In genomic region chr1:9009438-9010366, GRCh38 we compare ENCODE assay signal across 9 cellular contexts. TPM values are rescaled to one million over a fixed set of nuclear protein-coding genes. Genes with fewer than 3 reads are reported as not detected.
DNase-seq lines count a peak whose midpoint lies in the region; TF ChIP-seq lines count a peak whose summit lies in the region.
"Had no signal": no experiment of that assay in that cellular context is flagged by ENCODE, and none has a peak within 500 bp of the region (broad histone marks: within the 10 kb centered on the region; RNA-seq: fewer than 3 reads in every experiment).

No MANE protein-coding gene starts in this region.

- no peak overlapping the region for H3K27ac Mint-ChIP-seq in Calu3 (ENCODE audit: unreplicated experiment)
- H3K27ac Mint-ChIP-seq in activated CD4-positive, alpha-beta memory T cell treated with anti-CD3 and anti-CD28 coated beads, Interleukin-2, amount 10 ng/mL, durations not matched to agents 7 days and 5 days = no peak overlapping the region

- peaks cover 0 to 18% of the 10 kb centered on the region in 2 donors for H3K4me1 ChIP-seq in right atrium auricular region
- H3K4me1 ChIP-seq in thyroid gland = no peaks in the 10 kb centered on the region

- 54% methylated on average over 20 to 21 of the region's 21 CpGs for WGBS in thyroid gland, 2 donors

- H3K27ac ChIP-seq in right atrium auricular region = no peak overlapping the region
- H3K27ac ChIP-seq in thyroid gland = no peak overlapping the region

- H3K4me3 ChIP-seq in right atrium auricular region (no peak overlapping the region), thyroid gland (replicated peaks in 1 of 3) (no peak overlapping the region)

- DNase-seq in Calu3 (peak; percentile 18), HEK293T (ENCODE audit: extremely low spot score) (peak; percentile 71), right atrium auricular region (ENCODE audit: low spot score) (no peak), thyroid gland (peak; percentile 3 to 12), COR-L47 (lab: John Stamatoyannopoulos, UW) (no peak), NCI-H1105 (lab: John Stamatoyannopoulos, UW) (no peak), NCI-H774 (lab: John Stamatoyannopoulos, UW) (no peak)
- peak; percentile 39 for DNase-seq in activated CD4-positive, alpha-beta memory T cell treated with anti-CD3 and anti-CD28 coated beads, Interleukin-2, amount 10 ng/mL, durations not matched to agents 7 days and 5 days

- H3K4me3 Mint-ChIP-seq in Calu3 (ENCODE audit: low read depth, unreplicated experiment) = no peak overlapping the region
- no peak overlapping the region for H3K4me3 Mint-ChIP-seq in activated CD4-positive, alpha-beta memory T cell treated with anti-CD3 and anti-CD28 coated beads, Interleukin-2, amount 10 ng/mL, durations not matched to agents 7 days and 5 days

- no peaks in the 10 kb centered on the region for H3K9me3 Mint-ChIP-seq in Calu3 (ENCODE audit: low read depth, unreplicated experiment)
- no peaks in the 10 kb centered on the region for H3K9me3 Mint-ChIP-seq in activated CD4-positive, alpha-beta memory T cell treated with anti-CD3 and anti-CD28 coated beads, Interleukin-2, amount 10 ng/mL, durations not matched to agents 7 days and 5 days

- CTCF ChIA-PET in Calu3 (lab: Charles Lee) (interaction anchor here (0.6 kb wide), 1 partner anchor 193 kb away, joined by 5 read pairs; no protein-coding TSS in a partner anchor), HEK293T (lab: Yijun Ruan, JAX) (interaction anchor here (2.3 kb wide), 1 partner anchor 92 kb away, joined by 5 read pairs; no protein-coding TSS in a partner anchor)
- CTCF ChIA-PET in activated CD4-positive, alpha-beta memory T cell treated with anti-CD3 and anti-CD28 coated beads, Interleukin-2, amount 10 ng/mL, durations not matched to agents 7 days and 5 days (lab: Charles Lee) = interaction anchor here (0.7 to 1.0 kb wide), 3 partner anchors 92 to 93 kb away, joined by 4 to 5 read pairs (median 5); no protein-coding TSS in a partner anchor

- no TSS peak for BruUV-seq in Calu3 (replicated peaks; lab: Mats Ljungman, UMichigan)

- H3K4me1 Mint-ChIP-seq in Calu3 (ENCODE audit: low read depth, unreplicated experiment) = no peaks in the 10 kb centered on the region
- H3K4me1 Mint-ChIP-seq in activated CD4-positive, alpha-beta memory T cell treated with anti-CD3 and anti-CD28 coated beads, Interleukin-2, amount 10 ng/mL, durations not matched to agents 7 days and 5 days = peaks cover 11% of the 10 kb centered on the region

- H3K9me3 ChIP-seq in right atrium auricular region = no peaks in the 10 kb centered on the region
- no peaks in the 10 kb centered on the region for H3K9me3 ChIP-seq in thyroid gland

- peaks cover 30% of the 10 kb centered on the region for H3K27me3 Mint-ChIP-seq in Calu3 (ENCODE audit: unreplicated experiment)
- no peaks in the 10 kb centered on the region for H3K27me3 Mint-ChIP-seq in activated CD4-positive, alpha-beta memory T cell treated with anti-CD3 and anti-CD28 coated beads, Interleukin-2, amount 10 ng/mL, durations not matched to agents 7 days and 5 days

- H3K27me3 ChIP-seq in right atrium auricular region = no peaks in the 10 kb centered on the region
- H3K27me3 ChIP-seq in thyroid gland = no peaks in the 10 kb centered on the region

- H3K36me3 ChIP-seq in right atrium auricular region (no peaks in the 10 kb centered on the region), thyroid gland (no peaks in the 10 kb centered on the region)

- POLR2A ChIA-PET in HEK293T (lab: Yijun Ruan, JAX) = no interaction called here
- POLR2A ChIA-PET in activated CD4-positive, alpha-beta memory T cell treated with anti-CD3 and anti-CD28 coated beads, Interleukin-2, amount 10 ng/mL, durations not matched to agents 7 days and 5 days (lab: Charles Lee) = no interaction called here

- intact Hi-C loops in Calu3 (cut with micrococcal nuclease; ENCODE audit: unreplicated experiment) (loop anchor here (5.0 kb wide), 1 partner anchor 93 kb away; no protein-coding TSS in a partner anchor), thyroid gland (cut with DNase I) (no loop called here)

- no peak for TF ChIP-seq POLR2A in thyroid gland (IDR thresholded peaks at IDR 0.05)

- no peak for TF ChIP-seq CTCF in Calu3 (IDR thresholded peaks at IDR 0.05; ENCODE audit: unreplicated experiment)
- TF ChIP-seq CTCF in right atrium auricular region (IDR thresholded peaks at IDR 0.05) = peak; percentile 14 to 60
- peak in 1 of 6 experiments; percentile 38 for TF ChIP-seq CTCF in thyroid gland (IDR thresholded peaks at IDR 0.05)

- no peaks in the 10 kb centered on the region for H3K36me3 Mint-ChIP-seq in Calu3 (ENCODE audit: insufficient read depth, unreplicated experiment)
- no peaks in the 10 kb centered on the region for H3K36me3 Mint-ChIP-seq in activated CD4-positive, alpha-beta memory T cell treated with anti-CD3 and anti-CD28 coated beads, Interleukin-2, amount 10 ng/mL, durations not matched to agents 7 days and 5 days (ENCODE audit: low read depth)

TF ChIP-seq in HEK293T, 16 proteins besides CTCF, POLR2A, EP300 and RAD21:
- no peak for TF ChIP-seq PKNOX1 (IDR thresholded peaks at IDR 0.05)
- no peak for TF ChIP-seq ARNT (IDR thresholded peaks at IDR 0.05)
- TF ChIP-seq BHLHE40 (IDR thresholded peaks at IDR 0.05; ENCODE audit: borderline replicate concordance) = no peak
- no peak for TF ChIP-seq ZNF384 (IDR thresholded peaks at IDR 0.05)
- TF ChIP-seq FOXK2 (IDR thresholded peaks at IDR 0.05) = no peak
- no peak for TF ChIP-seq FOXM1 (IDR thresholded peaks at IDR 0.05; ENCODE audit: borderline replicate concordance)
- TF ChIP-seq SP1 (IDR thresholded peaks at IDR 0.05) = no peak
- no peak for TF ChIP-seq ELF4 (IDR thresholded peaks at IDR 0.05)
- TF ChIP-seq FOXA1 (IDR thresholded peaks at IDR 0.05) = no peak
- TF ChIP-seq CTBP1 (IDR thresholded peaks at IDR 0.05; ENCODE audit: borderline replicate concordance) = no peak
- TF ChIP-seq TARDBP (IDR thresholded peaks at IDR 0.05) = no peak
TF ChIP-seq in HEK293T: peak in this region for 0.

RNA-seq across cellular contexts. Expression of gene SLC2A7, which starts 16.5 kb away (rescaled TPM):
- total RNA-seq in Calu3 (2022) (not detected in 2 replicates), right atrium auricular region (not detected), thyroid gland (under 1 TPM in 2 of 4 donors, not detected in 2; 0.22 to 0.58 TPM)
- not detected for total RNA-seq in activated CD4-positive, alpha-beta memory T cell treated with anti-CD3 and anti-CD28 coated beads, Interleukin-2, amount 10 ng/mL, durations not matched to agents 7 days and 5 days
- total RNA-seq: M059J had no signal

RNA-seq across cellular contexts. Expression of gene SLC2A5, which starts 59.7 kb away (rescaled TPM):
- total RNA-seq in Calu3 (2022) (0.33 TPM in 1 of 2 replicates, not detected in the other), right atrium auricular region (under 1 TPM; 0.26 to 0.94 TPM), thyroid gland (1 to 10 TPM in 1 of 4 donors, under 1 TPM in 3; 0.73 to 1.1 (median 0.88) TPM)
- total RNA-seq in activated CD4-positive, alpha-beta memory T cell treated with anti-CD3 and anti-CD28 coated beads, Interleukin-2, amount 10 ng/mL, durations not matched to agents 7 days and 5 days = under 1 TPM in 1 of 2 experiments, not detected in 1; 0.25 TPM

Comparison
In these comparisons a context has a peak if more than half of its experiments do, and no peak if none do; other contexts are left out.
1. DNase-seq: peak in Calu3 (single experiment), HEK293T (single experiment), activated CD4-positive, alpha-beta memory T cell treated with anti-CD3 and anti-CD28 coated beads, Interleukin-2, amount 10 ng/mL, durations not matched to agents 7 days and 5 days (single experiment) and thyroid gland (2 of 2); none in right atrium auricular region (single experiment), COR-L47 (single experiment), NCI-H1105 (single experiment) and NCI-H774 (single experiment).